In genomic region chr9:131773911-131774379, GRCh38 we compare ENCODE assay signal across 8 cellular contexts. TPM values are rescaled to one million over a fixed set of nuclear protein-coding genes. Genes with fewer than 3 reads are reported as not detected.
DNase-seq lines count a peak whose midpoint lies in the region; ATAC-seq, FAIRE-seq and TF ChIP-seq lines count a peak whose summit lies in the region.

No MANE protein-coding gene starts in this region.

- no peak for TF ChIP-seq CTCF in retinal pigment epithelial cell (conservative IDR thresholded peaks at IDR 0.05; ENCODE audit: low read depth, low read length)

- intact Hi-C loops in activated CD4-positive, alpha-beta T cell treated with anti-CD3 and anti-CD28 coated beads, Interleukin-2, amount 10 ng/mL, durations not matched to agents 24 days and 14 days (cut with micrococcal nuclease) = no loop called here

- TF ChIP-seq POLR2A in H54 (IDR thresholded peaks at IDR 0.05; ENCODE audit: low read depth, low read length) = no peak

- FAIRE-seq in H54 (lab: Jason Lieb, UNC) = no peak

- H3K36me3 Mint-ChIP-seq in activated CD4-positive, alpha-beta T cell treated with anti-CD3 and anti-CD28 coated beads, Interleukin-2, amount 10 ng/mL, durations not matched to agents 24 days and 14 days (ENCODE audit: low read depth) = no peaks in the 10 kb centered on the region

- no peak overlapping the region for H3K27ac Mint-ChIP-seq in activated CD4-positive, alpha-beta T cell treated with anti-CD3 and anti-CD28 coated beads, Interleukin-2, amount 10 ng/mL, durations not matched to agents 24 days and 14 days

- no peak overlapping the region for H3K4me3 Mint-ChIP-seq in activated CD4-positive, alpha-beta T cell treated with anti-CD3 and anti-CD28 coated beads, Interleukin-2, amount 10 ng/mL, durations not matched to agents 24 days and 14 days

- DNase-seq in COLO829 (ENCODE audit: low spot score) (peak; percentile 75), HT-29 (ENCODE audit: low spot score) (peak; percentile 79), globus pallidus (ENCODE audit: low spot score) (peak; percentile 31), retinal pigment epithelial cell (ENCODE audit: low read depth) (peak; percentile 18), H54 (ENCODE audit: insufficient read length, low spot score) (no peak), OCI-M2 (lab: John Stamatoyannopoulos, UW; ENCODE audit: unreplicated experiment) (no peak)
- peak; percentile 83 for DNase-seq in activated CD4-positive, alpha-beta T cell treated with anti-CD3 and anti-CD28 coated beads, Interleukin-2, amount 10 ng/mL, durations not matched to agents 24 days and 14 days

- no peak overlapping the region for H3K4me3 ChIP-seq in retinal pigment epithelial cell (ENCODE audit: low read length)

- ATAC-seq in GM21528 (IDR thresholded peaks at IDR 0.05; ENCODE audit: low FRiP score, unreplicated experiment) = no peak

- no peaks in the 10 kb centered on the region for H3K4me1 Mint-ChIP-seq in activated CD4-positive, alpha-beta T cell treated with anti-CD3 and anti-CD28 coated beads, Interleukin-2, amount 10 ng/mL, durations not matched to agents 24 days and 14 days

- H3K27me3 Mint-ChIP-seq in activated CD4-positive, alpha-beta T cell treated with anti-CD3 and anti-CD28 coated beads, Interleukin-2, amount 10 ng/mL, durations not matched to agents 24 days and 14 days = peaks cover 11% of the 10 kb centered on the region

- no peaks in the 10 kb centered on the region for H3K9me3 Mint-ChIP-seq in activated CD4-positive, alpha-beta T cell treated with anti-CD3 and anti-CD28 coated beads, Interleukin-2, amount 10 ng/mL, durations not matched to agents 24 days and 14 days

RNA-seq across cellular contexts. Expression of gene RAPGEF1, which starts 34.1 kb away (rescaled TPM):
- total RNA-seq in HT-29 (2014; rRNA removed; shearing (Covaris generic)) = 15.7 and 15.8 TPM in 2 replicates
- total RNA-seq in activated CD4-positive, alpha-beta T cell treated with anti-CD3 and anti-CD28 coated beads, Interleukin-2, amount 10 ng/mL, durations not matched to agents 24 days and 14 days = 150 and 153 TPM in 2 replicates

Comparison
In these comparisons a context has a peak if more than half of its experiments do, and no peak if none do; other contexts are left out.
1. DNase-seq: peak in COLO829 (single experiment), HT-29 (single experiment), activated CD4-positive, alpha-beta T cell treated with anti-CD3 and anti-CD28 coated beads, Interleukin-2, amount 10 ng/mL, durations not matched to agents 24 days and 14 days (single experiment), globus pallidus (single experiment) and retinal pigment epithelial cell (single experiment); none in H54 (single experiment) and OCI-M2 (single experiment).